13 cellular contexts compared by ENCODE assay signal in the genomic region with DNA sequence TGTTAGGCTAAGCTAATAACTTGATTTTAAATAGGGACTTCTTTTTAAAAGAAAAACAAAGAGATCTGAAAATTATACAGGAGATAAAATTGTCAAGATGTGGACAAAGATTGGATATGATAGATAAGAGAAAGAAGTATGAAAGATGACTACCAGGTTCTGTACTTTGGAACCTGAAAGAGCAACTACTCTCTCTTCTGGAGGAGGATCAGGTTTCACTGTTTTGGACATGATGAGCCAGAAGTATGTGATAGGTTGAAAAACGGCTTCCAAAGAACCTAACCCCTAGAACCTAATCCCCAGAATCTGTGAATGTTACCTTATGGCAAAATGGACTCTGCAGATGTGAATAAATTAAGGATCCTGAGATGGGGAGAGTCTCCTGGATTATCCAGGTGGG. TPM values are rescaled to one million over a fixed set of nuclear protein-coding genes. Genes with fewer than 3 reads are reported as not detected.
DNase-seq lines count a peak whose midpoint lies in the region; ATAC-seq and TF ChIP-seq lines count a peak whose summit lies in the region.
"Had no signal": no experiment of that assay in that cellular context is flagged by ENCODE, and none has a peak within 500 bp of the region (broad histone marks: within the 10 kb centered on the region; RNA-seq: fewer than 3 reads in every experiment).

No MANE protein-coding gene starts in this region.

- H3K27me3 Mint-ChIP-seq in activated CD4-positive, alpha-beta T cell treated with anti-CD3 and anti-CD28 coated beads for 36 hours = no peaks in the 10 kb centered on the region

- no peak for TF ChIP-seq EP300 in esophagus muscularis mucosa (IDR thresholded peaks at IDR 0.05)

- POLR2A ChIA-PET in activated CD4-positive, alpha-beta T cell treated with anti-CD3 and anti-CD28 coated beads for 36 hours (lab: Charles Lee) = no interaction called here

- peak overlapping the region; percentile 64 for H3K27ac Mint-ChIP-seq in activated CD4-positive, alpha-beta T cell treated with anti-CD3 and anti-CD28 coated beads for 36 hours

- WGBS in esophagus muscularis mucosa = 71% methylated on average over 1 of the region's 1 CpG

- no peak for TF ChIP-seq POLR2A in esophagus muscularis mucosa (IDR thresholded peaks at IDR 0.05; ENCODE audit: low read depth)

- CTCF ChIA-PET in activated CD4-positive, alpha-beta T cell treated with anti-CD3 and anti-CD28 coated beads for 36 hours (lab: Charles Lee) = interaction anchor here (0.7 to 2.4 kb wide), 4 partner anchors 15 to 190 kb away, joined by 3 to 7 read pairs (median 4); a partner anchor contains a TSS

- no peak for ATAC-seq in activated CD4-positive, alpha-beta T cell treated with anti-CD3 and anti-CD28 coated beads for 36 hours
- ATAC-seq: esophagus mucosa, upper lobe of right lung had no signal

- H3K9me3 Mint-ChIP-seq in activated CD4-positive, alpha-beta T cell treated with anti-CD3 and anti-CD28 coated beads for 36 hours (ENCODE audit: low read depth) = no peaks in the 10 kb centered on the region

- no peak overlapping the region for H3K9ac ChIP-seq in MM.1S (ENCODE audit: low read length)

- no peak overlapping the region; the same call in 1 of the 2 replicates for H3K4me2 ChIP-seq in MM.1S (ENCODE audit: low read depth, low read length)

- H3K4me3 ChIP-seq in MM.1S (ENCODE audit: low read length) (no peak overlapping the region), choroid plexus epithelial cell (ENCODE audit: low read depth, low read length) (no peak overlapping the region), neutrophil (ENCODE audit: low read depth in 1 of 2, low read length in 1 of 2) (no peak overlapping the region), esophagus muscularis mucosa (no peak overlapping the region), H7 (ENCODE audit: insufficient read depth, low read depth, low read length) (no peak overlapping the region)
- H3K4me3 ChIP-seq: cardiac muscle cell, SJCRH30, upper lobe of right lung had no signal

- H3F3A ChIP-seq in MM.1S (ENCODE audit: insufficient read depth, low read length) = peaks cover 22% of the 10 kb centered on the region

- no peak overlapping the region for H2AFZ ChIP-seq in MM.1S (ENCODE audit: low read length)

- no peak overlapping the region for H3K4me3 Mint-ChIP-seq in activated CD4-positive, alpha-beta T cell treated with anti-CD3 and anti-CD28 coated beads for 36 hours

- H3K36me3 Mint-ChIP-seq in activated CD4-positive, alpha-beta T cell treated with anti-CD3 and anti-CD28 coated beads for 36 hours (ENCODE audit: low read depth) = peaks cover 17% of the 10 kb centered on the region

- no peak for DNase-seq in activated CD4-positive, alpha-beta T cell treated with anti-CD3 and anti-CD28 coated beads for 36 hours
- DNase-seq in activated CD4-positive, alpha-beta T cell treated with anti-CD3 and anti-CD28 coated beads, Interleukin-2, amount 50 U/mL, for 48 hours = no peak
- DNase-seq in MM.1S (peak; percentile 21), choroid plexus epithelial cell (ENCODE audit: low read depth) (peak; percentile 73), esophagus muscularis mucosa (ENCODE audit: extremely low spot score) (no peak), H7 (no peak)
- no peak for DNase-seq in activated effector memory CD4-positive, alpha-beta T cell treated with anti-CD3 and anti-CD28 coated beads, Interleukin-2, amount 50 U/mL, for 16 hours
- DNase-seq: activated CD4-positive, alpha-beta T cell treated with anti-CD3 and anti-CD28 coated beads for 1 hour; upper lobe of right lung had no signal

- intact Hi-C loops in activated CD4-positive, alpha-beta T cell treated with anti-CD3 and anti-CD28 coated beads for 36 hours (cut with DNase I, micrococcal nuclease) = no loop called here
- intact Hi-C loops in esophagus muscularis mucosa (cut with DNase I) = no loop called here

- H3K27ac ChIP-seq in MM.1S (ENCODE audit: low read length) (no peak overlapping the region), neutrophil (peak overlapping the region; percentile 90), esophagus muscularis mucosa (replicated peaks in 1 of 4) (no peak overlapping the region)
- H3K27ac ChIP-seq: SJCRH30, upper lobe of right lung had no signal

- H3K27me3 ChIP-seq in MM.1S (replicated peaks; ENCODE audit: insufficient read depth, low read length) (no peaks in the 10 kb centered on the region), neutrophil (no peaks in the 10 kb centered on the region), esophagus muscularis mucosa (no peaks in the 10 kb centered on the region), H7 (ENCODE audit: control insufficient read depth, insufficient read depth, low read length) (no peaks in the 10 kb centered on the region)
- H3K27me3 ChIP-seq: cardiac muscle cell, SJCRH30, upper lobe of right lung had no signal

- H3K9me3 ChIP-seq in MM.1S (replicated peaks; ENCODE audit: insufficient read depth, low read length) (no peaks in the 10 kb centered on the region), neutrophil (no peaks in the 10 kb centered on the region), esophagus muscularis mucosa (no peaks in the 10 kb centered on the region)
- H3K9me3 ChIP-seq: upper lobe of right lung had no signal

- no peaks in the 10 kb centered on the region for H4K20me1 ChIP-seq in MM.1S (ENCODE audit: insufficient read depth, low read length)

- H3K36me3 ChIP-seq in MM.1S (replicated peaks; ENCODE audit: insufficient read depth, low read length) (no peaks in the 10 kb centered on the region), neutrophil (no peaks in the 10 kb centered on the region), esophagus muscularis mucosa (peaks cover 0 to 6% (median 0%) of the 10 kb centered on the region in 4 donors), H7 (replicated peaks; ENCODE audit: control insufficient read depth, insufficient read depth, low read length) (no peaks in the 10 kb centered on the region)
- H3K36me3 ChIP-seq: cardiac muscle cell, SJCRH30, upper lobe of right lung had no signal

- H3K4me1 Mint-ChIP-seq in activated CD4-positive, alpha-beta T cell treated with anti-CD3 and anti-CD28 coated beads for 36 hours = peaks cover 47% of the 10 kb centered on the region

- H3K4me1 ChIP-seq in MM.1S (ENCODE audit: low read length) (peaks cover 47% of the 10 kb centered on the region), neutrophil (ENCODE audit: control insufficient read depth in 1 of 2, insufficient read depth in 1 of 2, low read depth in 1 of 2, low read length in 1 of 2) (peaks cover 45 to 55% of the 10 kb centered on the region in 2 experiments), esophagus muscularis mucosa (peaks cover 46 to 55% (median 53%) of the 10 kb centered on the region in 4 donors)

- TF ChIP-seq CTCF in MM.1S (IDR thresholded peaks at IDR 0.05; ENCODE audit: low read length) = no peak
- no peak for TF ChIP-seq CTCF in choroid plexus epithelial cell (conservative IDR thresholded peaks at IDR 0.05; ENCODE audit: low read depth, low read length)
- TF ChIP-seq CTCF in neutrophil (IDR thresholded peaks at IDR 0.05) = no peak
- TF ChIP-seq CTCF in esophagus muscularis mucosa (IDR thresholded peaks at IDR 0.05) = no peak

- peaks cover 52% of the 10 kb centered on the region for H3K79me2 ChIP-seq in MM.1S (ENCODE audit: low read length)

- H3K9me2 ChIP-seq in MM.1S (replicated peaks; ENCODE audit: insufficient read depth, low read length) = no peaks in the 10 kb centered on the region

RNA-seq across cellular contexts. Expression of a gene that starts 26.2 kb away (rescaled TPM):
- 10 to 100 TPM; 22.1 to 24.3 TPM for total RNA-seq in activated CD4-positive, alpha-beta T cell treated with anti-CD3 and anti-CD28 coated beads for 36 hours
- total RNA-seq in esophagus muscularis mucosa = 10 to 100 TPM; 15.8 to 24.3 (median 20.1) TPM
- total RNA-seq in H7 (2014; rRNA removed; shearing (Covaris generic)) = 14.6 and 23.4 TPM in 2 replicates

RNA-seq across cellular contexts. Expression of a gene that starts 26.8 kb away (rescaled TPM):
- total RNA-seq in activated CD4-positive, alpha-beta T cell treated with anti-CD3 and anti-CD28 coated beads for 36 hours = 10 to 100 TPM; 11.3 to 12.2 TPM
- 10 to 100 TPM; 10.2 to 13.3 (median 11.8) TPM for total RNA-seq in esophagus muscularis mucosa
- total RNA-seq in H7 (2014; rRNA removed; shearing (Covaris generic)) = 27.7 and 32.1 TPM in 2 replicates

Comparison
In these comparisons a context has a peak if more than half of its experiments do, and no peak if none do; other contexts are left out.
1. DNase-seq: peak in MM.1S (single experiment) and choroid plexus epithelial cell (single experiment); none in activated CD4-positive, alpha-beta T cell treated with anti-CD3 and anti-CD28 coated beads for 36 hours (single experiment), activated CD4-positive, alpha-beta T cell treated with anti-CD3 and anti-CD28 coated beads, Interleukin-2, amount 50 U/mL, for 48 hours (0 of 2), esophagus muscularis mucosa (single experiment), activated effector memory CD4-positive, alpha-beta T cell treated with anti-CD3 and anti-CD28 coated beads, Interleukin-2, amount 50 U/mL, for 16 hours (single experiment) and H7 (single experiment).